ENCODE assay signal across 23 cellular contexts in genomic region chr21:39001341-39001740, GRCh38.
DNase-seq lines count a peak whose midpoint lies in the region; ATAC-seq and TF ChIP-seq lines count a peak whose summit lies in the region.
"Had no signal": no experiment of that assay in that cellular context is flagged by ENCODE, and none has a peak within 500 bp of the region (broad histone marks: within the 10 kb centered on the region; RNA-seq: fewer than 3 reads in every experiment).

No MANE protein-coding gene starts in this region.

- H3K27me3 ChIP-seq in endodermal cell (ENCODE audit: control insufficient read depth, insufficient read depth, low read length, poor library complexity, severe bottlenecking) (no peaks in the 10 kb centered on the region), parathyroid adenoma (ENCODE audit: control insufficient read depth, insufficient read depth, low read length) (no peaks in the 10 kb centered on the region)
- H3K27me3 ChIP-seq in naive thymus-derived CD4-positive, alpha-beta T cell (ENCODE audit: control insufficient read depth in 2 of 2, insufficient read depth in 2 of 2, low read length in 2 of 2) = no peaks in the 10 kb centered on the region
- H3K27me3 ChIP-seq: body of pancreas had no signal

- POLR2A ChIA-PET in naive thymus-derived CD4-positive, alpha-beta T cell (lab: Charles Lee) = no interaction called here

- H3K27ac Mint-ChIP-seq in T-helper 1 cell treated with Interleukin-12 subunit alpha and Interleukin-12 subunit beta and Interleukin-4 antibody, amounts not matched to agents 30 μg/mL and 1 μg/mL, for 36 hours = peak overlapping the region; percentile 71
- peak overlapping the region; percentile 38; the same call in 1 of the 2 replicates for H3K27ac Mint-ChIP-seq in HFFc6
- H3K27ac Mint-ChIP-seq in endodermal cell = peak overlapping the region; percentile 56
- peak overlapping the region in 1 of 9 donors; percentile 67 for H3K27ac Mint-ChIP-seq in naive thymus-derived CD4-positive, alpha-beta T cell
- H3K27ac Mint-ChIP-seq in T-helper 17 cell = no peak overlapping the region
- H3K27ac Mint-ChIP-seq: activated CD4-positive, alpha-beta T cell treated with anti-CD3 and anti-CD28 coated beads for 36 hours; CD4-positive, alpha-beta T cell; stimulated activated naive B cell treated with anti-CD40 and anti-IgM and Interleukin-4, amounts not matched to agents 10 μg/mL and 1 μg/mL and 100 μg/mL, for 72 hours had no signal

- no peaks in the 10 kb centered on the region for H3K9me3 Mint-ChIP-seq in T-helper 1 cell treated with Interleukin-12 subunit alpha and Interleukin-12 subunit beta and Interleukin-4 antibody, amounts not matched to agents 30 μg/mL and 1 μg/mL, for 36 hours
- H3K9me3 Mint-ChIP-seq in HFFc6 (no peaks in the 10 kb centered on the region), endodermal cell (no peaks in the 10 kb centered on the region)
- H3K9me3 Mint-ChIP-seq in naive thymus-derived CD4-positive, alpha-beta T cell = peaks cover 0 to 2% (median 0%) of the 10 kb centered on the region in 11 donors
- H3K9me3 Mint-ChIP-seq: CD4-positive, alpha-beta T cell had no signal

- intact Hi-C loops in naive thymus-derived CD4-positive, alpha-beta T cell (cut with micrococcal nuclease) = loop anchor here in 1 of 2 donors (10.0 kb wide), 1 partner anchor 267 kb away; no protein-coding TSS in a partner anchor

- H3K27me3 Mint-ChIP-seq in T-helper 1 cell treated with Interleukin-12 subunit alpha and Interleukin-12 subunit beta and Interleukin-4 antibody, amounts not matched to agents 30 μg/mL and 1 μg/mL, for 36 hours (ENCODE audit: low read depth) = peaks cover 4% of the 10 kb centered on the region
- H3K27me3 Mint-ChIP-seq in HFFc6 (ENCODE audit: insufficient read depth) (0 out of 2 replicates have a peak, but pooled peaks cover 4% of the 10 kb centered on the region), endodermal cell (ENCODE audit: insufficient read depth) (no peaks in the 10 kb centered on the region), T-helper 17 cell (peaks cover 33% of the 10 kb centered on the region)
- H3K27me3 Mint-ChIP-seq in naive thymus-derived CD4-positive, alpha-beta T cell = peaks cover 0 to 18% (median 8%) of the 10 kb centered on the region in 5 donors
- H3K27me3 Mint-ChIP-seq: CD4-positive, alpha-beta T cell had no signal

- no peak overlapping the region for H3K27ac ChIP-seq in endodermal cell (ENCODE audit: low read depth, low read length)
- peak overlapping the region; percentile 61 for H3K27ac ChIP-seq in parathyroid adenoma
- no peak overlapping the region for H3K27ac ChIP-seq in naive thymus-derived CD4-positive, alpha-beta T cell (ENCODE audit: low read depth, low read length)
- H3K27ac ChIP-seq: 22Rv1, body of pancreas, thoracic aorta had no signal

- TF ChIP-seq CTCF in HFFc6 (IDR thresholded peaks at IDR 0.05) (no peak), endodermal cell (conservative IDR thresholded peaks at IDR 0.05) (no peak), parathyroid adenoma (IDR thresholded peaks at IDR 0.05) (no peak)

- no peaks in the 10 kb centered on the region for H3K4me1 ChIP-seq in endodermal cell (ENCODE audit: control insufficient read depth, insufficient read depth, low read length)
- peaks cover 9% of the 10 kb centered on the region for H3K4me1 ChIP-seq in parathyroid adenoma
- no peaks in the 10 kb centered on the region for H3K4me1 ChIP-seq in naive thymus-derived CD4-positive, alpha-beta T cell (ENCODE audit: control insufficient read depth in 2 of 2, insufficient read depth in 2 of 2, low read length in 2 of 2)
- H3K4me1 ChIP-seq: body of pancreas had no signal

- H3K4me2 ChIP-seq in parathyroid adenoma (ENCODE audit: low read length) = no peak overlapping the region

- no peaks in the 10 kb centered on the region for H3K79me2 ChIP-seq in parathyroid adenoma

- peaks cover 41% of the 10 kb centered on the region for H3K4me1 Mint-ChIP-seq in T-helper 1 cell treated with Interleukin-12 subunit alpha and Interleukin-12 subunit beta and Interleukin-4 antibody, amounts not matched to agents 30 μg/mL and 1 μg/mL, for 36 hours (ENCODE audit: low read depth)
- H3K4me1 Mint-ChIP-seq in HFFc6 (ENCODE audit: low read depth) = peaks cover 62% of the 10 kb centered on the region
- H3K4me1 Mint-ChIP-seq in endodermal cell = peaks cover 14% of the 10 kb centered on the region
- H3K4me1 Mint-ChIP-seq in naive thymus-derived CD4-positive, alpha-beta T cell = peaks cover 7 to 56% (median 22%) of the 10 kb centered on the region in 7 donors
- H3K4me1 Mint-ChIP-seq in T-helper 17 cell = peaks cover 2% of the 10 kb centered on the region

- H3K4me3 Mint-ChIP-seq in T-helper 1 cell treated with Interleukin-12 subunit alpha and Interleukin-12 subunit beta and Interleukin-4 antibody, amounts not matched to agents 30 μg/mL and 1 μg/mL, for 36 hours = no peak overlapping the region
- no peak overlapping the region; the same call in 1 of the 2 replicates for H3K4me3 Mint-ChIP-seq in HFFc6
- no peak overlapping the region for H3K4me3 Mint-ChIP-seq in endodermal cell
- no peak overlapping the region for H3K4me3 Mint-ChIP-seq in naive thymus-derived CD4-positive, alpha-beta T cell
- H3K4me3 Mint-ChIP-seq in T-helper 17 cell = no peak overlapping the region
- H3K4me3 Mint-ChIP-seq: activated CD4-positive, alpha-beta T cell treated with anti-CD3 and anti-CD28 coated beads for 36 hours; CD4-positive, alpha-beta T cell; stimulated activated naive B cell treated with anti-CD40 and anti-IgM and Interleukin-4, amounts not matched to agents 10 μg/mL and 1 μg/mL and 100 μg/mL, for 72 hours had no signal

- no peaks in the 10 kb centered on the region for H3K36me3 ChIP-seq in endodermal cell (ENCODE audit: control insufficient read depth, insufficient read depth, low read length)
- H3K36me3 ChIP-seq in parathyroid adenoma (ENCODE audit: control insufficient read depth, insufficient read depth, low read length) = no peaks in the 10 kb centered on the region
- no peaks in the 10 kb centered on the region for H3K36me3 ChIP-seq in naive thymus-derived CD4-positive, alpha-beta T cell (ENCODE audit: control insufficient read depth in 2 of 3, insufficient read depth in 3 of 3, low read length in 3 of 3)
- H3K36me3 ChIP-seq: thoracic aorta had no signal

- DNase-seq in T-helper 1 cell (no peak), HFFc6 (no peak), endodermal cell (no peak), T-helper 17 cell (no peak)
- DNase-seq in naive thymus-derived CD4-positive, alpha-beta T cell = no peak
- DNase-seq: activated CD4-positive, alpha-beta T cell treated with anti-CD3 and anti-CD28 coated beads for 36 hours; activated naive CD4-positive, alpha-beta T cell; activated T-cell treated with anti-CD3 and anti-CD28 coated beads, Interleukin-2, amount 50 U/mL, for 1 hour; body of pancreas; CD4-positive, alpha-beta T cell; mammary epithelial cell; NCI-H1436 treated with DMSO at 0.1 percent for 48 hours; NCI-H446 treated with DMSO at 0.1 percent for 48 hours; NCI-H82; stimulated activated naive B cell treated with anti-CD40 and anti-IgM and Interleukin-4, amounts not matched to agents 10 μg/mL and 1 μg/mL and 100 μg/mL, for 72 hours had no signal

- H3K9me3 ChIP-seq in endodermal cell (ENCODE audit: control insufficient read depth, low read length) (no peaks in the 10 kb centered on the region), parathyroid adenoma (ENCODE audit: control insufficient read depth, low read length) (no peaks in the 10 kb centered on the region), T-helper 17 cell (ENCODE audit: control insufficient read depth, low read length, poor library complexity, severe bottlenecking) (no peaks in the 10 kb centered on the region)
- H3K9me3 ChIP-seq in naive thymus-derived CD4-positive, alpha-beta T cell (ENCODE audit: control insufficient read depth in 2 of 3, low read length in 3 of 3) = no peaks in the 10 kb centered on the region
- H3K9me3 ChIP-seq: body of pancreas, thoracic aorta had no signal

- CTCF ChIA-PET in naive thymus-derived CD4-positive, alpha-beta T cell (lab: Charles Lee) = no interaction called here

- H3K4me3 ChIP-seq in endodermal cell (ENCODE audit: low read length) (no peak overlapping the region), parathyroid adenoma (ENCODE audit: low read depth, low read length) (no peak overlapping the region)
- H3K4me3 ChIP-seq in naive thymus-derived CD4-positive, alpha-beta T cell (ENCODE audit: low read length) = no peak overlapping the region
- H3K4me3 ChIP-seq: body of pancreas, GM12878, K562, thoracic aorta had no signal

- WGBS in endodermal cell (ENCODE audit: insufficient coverage in 1 of 2, insufficient read length in 1 of 2), 2 experiments = 79 to 100% methylated on average over 1 to 4 of the region's 5 CpGs

- no peak overlapping the region for H2AFZ ChIP-seq in parathyroid adenoma

- no peaks in the 10 kb centered on the region for H3K36me3 Mint-ChIP-seq in T-helper 1 cell treated with Interleukin-12 subunit alpha and Interleukin-12 subunit beta and Interleukin-4 antibody, amounts not matched to agents 30 μg/mL and 1 μg/mL, for 36 hours (ENCODE audit: low read depth)
- H3K36me3 Mint-ChIP-seq in HFFc6 (ENCODE audit: low read depth) (no peaks in the 10 kb centered on the region; the same call in 1 of the 2 replicates), endodermal cell (ENCODE audit: low read depth) (no peaks in the 10 kb centered on the region), T-helper 17 cell (ENCODE audit: low read depth) (peaks cover 3% of the 10 kb centered on the region)
- H3K36me3 Mint-ChIP-seq in naive thymus-derived CD4-positive, alpha-beta T cell = peaks cover 0 to 1% (median 0%) of the 10 kb centered on the region in 5 donors

- ATAC-seq in GM18870 (IDR thresholded peaks at IDR 0.05; ENCODE audit: unreplicated experiment) = no peak
- no peak for ATAC-seq in naive thymus-derived CD4-positive, alpha-beta T cell
- ATAC-seq in T-helper 17 cell = no peak
- ATAC-seq: body of pancreas, GM12878, K562, sciatic nerve had no signal

- H3K9ac ChIP-seq in endodermal cell (ENCODE audit: extremely low read depth, low read length, poor library complexity, severe bottlenecking) (no peak overlapping the region), parathyroid adenoma (no peak overlapping the region)
